ENCODE assay signal across 8 cellular contexts in genomic region chr1:54253480-54253879, GRCh38. TPM values are rescaled to one million over a fixed set of nuclear protein-coding genes. Genes with fewer than 3 reads are reported as not detected.
DNase-seq lines count a peak whose midpoint lies in the region; ATAC-seq and TF ChIP-seq lines count a peak whose summit lies in the region.

No MANE protein-coding gene starts in this region.

- intact Hi-C loops in Right ventricle myocardium inferior (cut with DNase I) (no loop called here), cardiac septum (cut with DNase I) (no loop called here), tibial artery (cut with DNase I; ENCODE audit: low total_unique reads) (no loop called here)

- TF ChIP-seq EP300 in gastroesophageal sphincter (IDR thresholded peaks at IDR 0.05) = no peak

- H3K36me3 Mint-ChIP-seq in activated T-helper 17 cell treated with anti-CD3 and anti-CD28 coated beads, Interleukin-2, amount 50 U/mL, for 72 hours (ENCODE audit: low read depth) = peaks cover 11% of the 10 kb centered on the region

- no peaks in the 10 kb centered on the region for H3K9me3 ChIP-seq in gastroesophageal sphincter
- no peaks in the 10 kb centered on the region for H3K9me3 ChIP-seq in tibial artery

- no peaks in the 10 kb centered on the region for H3K27me3 Mint-ChIP-seq in activated T-helper 17 cell treated with anti-CD3 and anti-CD28 coated beads, Interleukin-2, amount 50 U/mL, for 72 hours

- no peak for TF ChIP-seq POLR2A in gastroesophageal sphincter (IDR thresholded peaks at IDR 0.05)

- H3K36me3 ChIP-seq in gastroesophageal sphincter (peaks cover 0 to 49% of the 10 kb centered on the region in 2 donors), tibial artery (peaks cover 6 to 31% (median 28%) of the 10 kb centered on the region in 3 donors)

- peaks cover 0 to 32% (median 6%) of the 10 kb centered on the region in 3 donors for H3K4me1 ChIP-seq in gastroesophageal sphincter
- peaks cover 0 to 30% (median 18%) of the 10 kb centered on the region in 4 donors for H3K4me1 ChIP-seq in tibial artery

- H3K4me3 ChIP-seq in gastroesophageal sphincter (no peak overlapping the region), tibial artery (no peak overlapping the region)

- H3K4me3 Mint-ChIP-seq in activated T-helper 17 cell treated with anti-CD3 and anti-CD28 coated beads, Interleukin-2, amount 50 U/mL, for 72 hours = no peak overlapping the region

- no peak for ATAC-seq in Right ventricle myocardium inferior
- ATAC-seq in activated T-helper 17 cell treated with anti-CD3 and anti-CD28 coated beads, Interleukin-2, amount 50 U/mL, for 72 hours (replicated peaks) = peak; percentile 40
- peak; percentile 47 for ATAC-seq in gastroesophageal sphincter

- whole genome bisulfite sequencing in gastroesophageal sphincter (ENCODE audit: low coverage in 1 of 2), 2 donors = 79% methylated on average over 3 of the region's 5 CpGs; no CpG with 5 or more reads in 1 of the 2 donors

- TF ChIP-seq CTCF in gastroesophageal sphincter (IDR thresholded peaks at IDR 0.05) (no peak), tibial artery (IDR thresholded peaks at IDR 0.05) (no peak)

- H3K27ac Mint-ChIP-seq in activated T-helper 17 cell treated with anti-CD3 and anti-CD28 coated beads, Interleukin-2, amount 50 U/mL, for 72 hours = peak overlapping the region; percentile 23

- H3K27ac ChIP-seq in gastroesophageal sphincter (no peak overlapping the region), tibial artery (peak overlapping the region in 1 of 2 donors; percentile 16)

- peaks cover 4% of the 10 kb centered on the region for H3K4me1 Mint-ChIP-seq in activated T-helper 17 cell treated with anti-CD3 and anti-CD28 coated beads, Interleukin-2, amount 50 U/mL, for 72 hours

- DNase-seq in Right ventricle myocardium inferior (ENCODE audit: missing footprints) = peak; percentile 34
- no peak for DNase-seq in cardiac septum (ENCODE audit: low spot score)
- peak; percentile 74 to 79 for DNase-seq in tibial artery
- no peak for DNase-seq in T-helper 1 cell
- DNase-seq in NCI-H2196 treated with DMSO at 0.1 percent for 48 hours (lab: John Stamatoyannopoulos, UW; ENCODE audit: unreplicated experiment) = no peak
- DNase-seq in central memory CD4-positive, alpha-beta T cell = no peak

- H3K27me3 ChIP-seq in gastroesophageal sphincter = no peaks in the 10 kb centered on the region
- H3K27me3 ChIP-seq in tibial artery = no peaks in the 10 kb centered on the region

- no peaks in the 10 kb centered on the region for H3K9me3 Mint-ChIP-seq in activated T-helper 17 cell treated with anti-CD3 and anti-CD28 coated beads, Interleukin-2, amount 50 U/mL, for 72 hours

RNA-seq across cellular contexts. Expression of gene MRPL37, which starts 53.5 kb away (rescaled TPM):
- total RNA-seq in Right ventricle myocardium inferior (85.2 TPM), cardiac septum (71.7 TPM), gastroesophageal sphincter (10 to 100 TPM; 37.3 to 64.5 (median 52.0) TPM)
- total RNA-seq in activated T-helper 17 cell treated with anti-CD3 and anti-CD28 coated beads, Interleukin-2, amount 50 U/mL, for 72 hours = 100 to 1,000 TPM; 115 to 164 TPM

RNA-seq across cellular contexts. Expression of gene CYB5RL, which starts 53.6 kb away (rescaled TPM):
- total RNA-seq in Right ventricle myocardium inferior = 3.9 TPM
- 5.7 TPM for total RNA-seq in cardiac septum
- total RNA-seq in activated T-helper 17 cell treated with anti-CD3 and anti-CD28 coated beads, Interleukin-2, amount 50 U/mL, for 72 hours = 10 to 100 TPM; 11.9 to 12.7 TPM
- 1 to 10 TPM; 2.2 to 4.1 (median 3.0) TPM for total RNA-seq in gastroesophageal sphincter

Comparison
In these comparisons a context has a peak if more than half of its experiments do, and no peak if none do; other contexts are left out.
1. DNase-seq: peak in Right ventricle myocardium inferior (single experiment) and tibial artery (2 of 2); none in cardiac septum (single experiment), T-helper 1 cell (0 of 5), NCI-H2196 treated with DMSO at 0.1 percent for 48 hours (single experiment) and central memory CD4-positive, alpha-beta T cell (single experiment).